Comparison of ENCODE assay signal across 9 cellular contexts in the genomic region with DNA sequence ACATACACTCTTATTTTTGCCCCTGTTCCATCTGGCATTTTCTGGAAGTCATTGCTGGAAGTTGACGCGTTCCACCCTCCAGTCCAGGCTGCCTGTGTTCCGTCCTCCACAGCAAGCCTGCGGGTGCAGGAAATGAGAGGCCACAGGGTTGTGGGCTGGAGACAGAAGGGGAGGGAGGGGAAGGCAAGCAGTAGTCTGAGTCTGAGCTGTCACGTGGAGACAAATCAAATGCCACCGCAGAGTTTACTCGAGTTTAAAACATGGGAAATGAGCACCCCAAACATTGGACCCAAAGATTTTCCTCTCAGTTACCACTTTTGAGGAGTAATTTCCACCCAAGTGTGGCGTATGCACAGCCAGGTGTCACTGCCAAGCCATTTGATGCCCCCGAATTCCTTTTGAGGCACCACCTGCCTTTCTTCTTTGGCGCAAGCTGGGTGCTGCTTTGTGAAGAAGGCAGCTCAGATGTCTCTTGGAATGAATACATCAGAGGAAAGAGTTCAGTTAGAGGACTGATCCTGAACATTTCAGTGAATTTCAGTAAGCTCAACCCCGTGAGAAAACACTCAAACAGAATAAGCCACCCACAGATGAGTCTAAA.
DNase-seq lines count a peak whose midpoint lies in the region; ATAC-seq, FAIRE-seq and TF ChIP-seq lines count a peak whose summit lies in the region.
"Had no signal": no experiment of that assay in that cellular context is flagged by ENCODE, and none has a peak within 500 bp of the region (broad histone marks: within the 10 kb centered on the region; RNA-seq: fewer than 3 reads in every experiment).

No MANE protein-coding gene starts in this region.

- H3K27ac Mint-ChIP-seq in CD4-positive, alpha-beta memory T cell, result peak overlapping the region in 1 of 7 donors; percentile 82
- H3K27ac Mint-ChIP-seq in astrocyte (ENCODE audit: unreplicated experiment), result no peak overlapping the region

- no peaks in the 10 kb centered on the region for H3K9me3 ChIP-seq in CD4-positive, alpha-beta memory T cell (ENCODE audit: control insufficient read depth in 1 of 2, low read length in 2 of 2)
- H3K9me3 ChIP-seq in astrocyte (ENCODE audit: insufficient read depth, low read depth, low read length) (no peaks in the 10 kb centered on the region), subcutaneous abdominal adipose tissue (ENCODE audit: control insufficient read depth in 5 of 5, low read length in 5 of 5) (peaks cover 0 to 3% (median 0%) of the 10 kb centered on the region in 5 donors)

- H3K79me2 ChIP-seq in astrocyte (ENCODE audit: insufficient read depth, low read length), result no peaks in the 10 kb centered on the region

- H3K9ac ChIP-seq in astrocyte (ENCODE audit: low read length) (no peak overlapping the region), subcutaneous abdominal adipose tissue (ENCODE audit: low read length in 5 of 5) (peak overlapping the region in 1 of 5 donors; percentile 24)

- H3K27me3 Mint-ChIP-seq in CD4-positive, alpha-beta memory T cell, result no peaks in the 10 kb centered on the region
- peaks cover 29% of the 10 kb centered on the region for H3K27me3 Mint-ChIP-seq in astrocyte (ENCODE audit: low read depth, unreplicated experiment)

- TF ChIP-seq CTCF in astrocyte (IDR thresholded peaks at IDR 0.05; ENCODE audit: insufficient read depth, low read depth, low read length) (no peak), D721Med (IDR thresholded peaks at IDR 0.05; ENCODE audit: insufficient read depth, missing control alignments) (no peak)

- peaks cover 0 to 13% (median 4%) of the 10 kb centered on the region in 4 donors for H3K4me1 Mint-ChIP-seq in CD4-positive, alpha-beta memory T cell
- no peaks in the 10 kb centered on the region for H3K4me1 Mint-ChIP-seq in astrocyte (ENCODE audit: low read depth, unreplicated experiment)

- H3K36me3 Mint-ChIP-seq in CD4-positive, alpha-beta memory T cell, result no peaks in the 10 kb centered on the region
- no peaks in the 10 kb centered on the region for H3K36me3 Mint-ChIP-seq in astrocyte (ENCODE audit: low read depth, unreplicated experiment)

- H3K4me1 ChIP-seq in CD4-positive, alpha-beta memory T cell (ENCODE audit: insufficient read depth, low read length), result peaks cover 64% of the 10 kb centered on the region
- H3K4me1 ChIP-seq in astrocyte (ENCODE audit: insufficient read depth, low read length) (no peaks in the 10 kb centered on the region), subcutaneous abdominal adipose tissue (ENCODE audit: control insufficient read depth in 5 of 5, insufficient read depth in 5 of 5, low read length in 5 of 5) (peaks cover 2 to 17% (median 11%) of the 10 kb centered on the region in 5 donors)

- no peaks in the 10 kb centered on the region for H3K9me3 Mint-ChIP-seq in CD4-positive, alpha-beta memory T cell
- H3K9me3 Mint-ChIP-seq in astrocyte (ENCODE audit: unreplicated experiment), result no peaks in the 10 kb centered on the region

- FAIRE-seq in astrocyte (lab: Jason Lieb, UNC) (no peak), D721Med (lab: Jason Lieb, UNC) (no peak)

- no peak for ATAC-seq in HG03135 (IDR thresholded peaks at IDR 0.05; ENCODE audit: unreplicated experiment)

- H2AFZ ChIP-seq in astrocyte (ENCODE audit: low read depth, low read length), result no peak overlapping the region

- peak overlapping the region; percentile 38 for H3K4me2 ChIP-seq in astrocyte (ENCODE audit: low read length)

- peak overlapping the region; percentile 28 to 31 for H3K4me3 ChIP-seq in CD4-positive, alpha-beta memory T cell (ENCODE audit: low read length in 2 of 2)
- no peak overlapping the region for H3K4me3 ChIP-seq in astrocyte (ENCODE audit: insufficient read depth, low read depth, low read length)
- H3K4me3 ChIP-seq in subcutaneous abdominal adipose tissue (ENCODE audit: low read depth in 1 of 5, low read length in 5 of 5), result peak overlapping the region in 3 of 5 donors; percentile 10 to 24 (median 22)
- H3K4me3 ChIP-seq: skin epidermis had no signal

- intact Hi-C loops in CD4-positive, alpha-beta memory T cell (cut with micrococcal nuclease), result loop anchor here (1.0 to 10.0 kb wide), 3 partner anchors 24 to 115 kb away; no protein-coding TSS in a partner anchor

- POLR2A ChIA-PET in CD4-positive, alpha-beta memory T cell (lab: Charles Lee; ENCODE audit: partially characterized antibody), result interaction anchor here (0.6 to 2.4 kb wide), 10 partner anchors 9 to 1106 kb away, joined by 3 to 20 read pairs (median 3); a partner anchor contains a TSS

- CTCF ChIA-PET in CD4-positive, alpha-beta memory T cell (lab: Charles Lee; ENCODE audit: partially characterized antibody), result interaction anchor here (0.7 to 2.7 kb wide), 4 partner anchors 23 to 71 kb away, joined by 3 to 9 read pairs (median 5); no protein-coding TSS in a partner anchor

- peaks cover 4% of the 10 kb centered on the region for H4K20me1 ChIP-seq in astrocyte (ENCODE audit: insufficient read depth, low read length)

- no peak overlapping the region for H3K4me3 Mint-ChIP-seq in CD4-positive, alpha-beta memory T cell
- no peak overlapping the region for H3K4me3 Mint-ChIP-seq in astrocyte (ENCODE audit: unreplicated experiment)

- H3K27ac ChIP-seq in CD4-positive, alpha-beta memory T cell (ENCODE audit: low read depth, low read length), result no peak overlapping the region
- no peak overlapping the region for H3K27ac ChIP-seq in astrocyte (ENCODE audit: low read depth, low read length)
- H3K27ac ChIP-seq in subcutaneous abdominal adipose tissue (ENCODE audit: low read depth, low read length), result no peak overlapping the region
- H3K27ac ChIP-seq: skin epidermis had no signal

- H3K27me3 ChIP-seq in CD4-positive, alpha-beta memory T cell (ENCODE audit: insufficient read depth, low read length), result no peaks in the 10 kb centered on the region
- H3K27me3 ChIP-seq in astrocyte (ENCODE audit: insufficient read depth, low read length), result peaks cover 37% of the 10 kb centered on the region
- H3K27me3 ChIP-seq in subcutaneous abdominal adipose tissue (ENCODE audit: control insufficient read depth in 5 of 5, insufficient read depth in 4 of 5, low read length in 5 of 5), result peaks cover 5 to 30% (median 12%) of the 10 kb centered on the region in 5 donors

- DNase-seq in CD4-positive, alpha-beta memory T cell, result peak; percentile 72 to 87 (median 75)
- DNase-seq in T follicular helper cell (ENCODE audit: low read depth) (peak; percentile 55), astrocyte (ENCODE audit: low read depth) (peak; percentile 25), mucosa of gallbladder (ENCODE audit: low spot score) (peak; percentile 57), SK-N-DZ (ENCODE audit: low spot score) (no peak), D721Med (ENCODE audit: insufficient read length, low spot score) (no peak)

- H3K36me3 ChIP-seq in CD4-positive, alpha-beta memory T cell (ENCODE audit: insufficient read depth, low read length), result no peaks in the 10 kb centered on the region
- no peaks in the 10 kb centered on the region for H3K36me3 ChIP-seq in astrocyte (ENCODE audit: insufficient read depth, low read length)
- no peaks in the 10 kb centered on the region for H3K36me3 ChIP-seq in subcutaneous abdominal adipose tissue (ENCODE audit: control insufficient read depth in 5 of 5, insufficient read depth in 5 of 5, low read length in 5 of 5)

Comparison
In these comparisons a context has a peak if more than half of its experiments do, and no peak if none do; other contexts are left out.
1. DNase-seq: peak in CD4-positive, alpha-beta memory T cell (5 of 5), T follicular helper cell (single experiment), astrocyte (single experiment) and mucosa of gallbladder (single experiment); none in SK-N-DZ (single experiment) and D721Med (single experiment).